ENCODE assay signal across 28 cellular contexts in the genomic region with DNA sequence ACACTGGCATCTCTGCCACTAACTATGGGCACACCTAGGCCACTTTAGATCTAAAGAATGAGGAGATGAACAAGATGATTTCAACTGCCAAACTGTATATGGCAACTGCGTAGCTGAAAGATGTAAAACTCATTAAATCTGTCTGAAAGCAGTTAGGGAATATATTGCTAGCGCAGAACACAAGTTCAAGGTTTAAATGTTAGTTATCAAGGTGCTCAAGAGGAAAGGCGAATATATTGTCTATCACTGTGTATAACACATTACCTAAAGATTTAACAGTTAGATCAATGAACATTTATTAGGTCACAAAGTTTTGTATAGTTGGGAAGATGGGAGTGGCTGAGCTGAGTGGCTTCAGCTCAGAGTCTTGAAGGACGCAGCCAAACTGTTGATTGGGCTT.
"Had no signal": no experiment of that assay in that cellular context is flagged by ENCODE, and none has a peak within 500 bp of the region (broad histone marks: within the 10 kb centered on the region; RNA-seq: fewer than 3 reads in every experiment).

No MANE protein-coding gene starts in this region.

- H3K4me1 ChIP-seq: body of pancreas had no signal

- H3K9me3 ChIP-seq: body of pancreas, esophagus muscularis mucosa, gastroesophageal sphincter had no signal

- ATAC-seq: activated naive CD4-positive, alpha-beta T cell treated with anti-CD3 and anti-CD28 coated beads, Interleukin-2, amount 50 U/mL, for 72 hours; activated T-cell treated with anti-CD3 and anti-CD28 coated beads, Interleukin-2, amount 50 U/mL, for 72 hours; body of pancreas; effector memory CD8-positive, alpha-beta T cell; gastroesophageal sphincter; WTC11 had no signal

- H3K27me3 ChIP-seq: body of pancreas, esophagus muscularis mucosa, gastroesophageal sphincter had no signal

- H3K4me3 ChIP-seq: body of pancreas, esophagus muscularis mucosa, gastroesophageal sphincter had no signal

- H3K36me3 ChIP-seq: esophagus muscularis mucosa, gastroesophageal sphincter had no signal

- H3K27ac ChIP-seq: body of pancreas, esophagus muscularis mucosa, gastroesophageal sphincter, VCaP had no signal

- DNase-seq: activated CD4-positive, alpha-beta memory T cell treated with anti-CD3 and anti-CD28 coated beads, Interleukin-2, amount 10 ng/mL, durations not matched to agents 7 days and 5 days; activated CD4-positive, alpha-beta T cell treated with anti-CD3 and anti-CD28 coated beads for 1 hour; activated CD4-positive, alpha-beta T cell treated with anti-CD3 and anti-CD28 coated beads for 4 hours; activated CD4-positive, alpha-beta T cell treated with anti-CD3 and anti-CD28 coated beads, Interleukin-2, amount 10 ng/mL, durations not matched to agents 7 days and 5 days; activated CD4-positive, alpha-beta T cell treated with anti-CD3 and anti-CD28 coated beads, Interleukin-2, amount 50 U/mL, for 4 hours; activated CD8-positive, alpha-beta memory T cell treated with anti-CD3 and anti-CD28 coated beads, Interleukin-2, amount 50 U/mL, for 48 hours; activated gamma-delta T cell; activated naive CD4-positive, alpha-beta T cell; activated naive CD4-positive, alpha-beta T cell treated with anti-CD3 and anti-CD28 coated beads, Interleukin-2, amount 10 ng/mL, durations not matched to agents 7 days and 5 days; activated naive CD8-positive, alpha-beta T cell treated with anti-CD3 and anti-CD28 coated beads, Interleukin-2, amount 10 ng/mL, durations not matched to agents 7 days and 5 days; activated T-cell treated with anti-CD3 and anti-CD28 coated beads for 4 hours; activated T-cell treated with anti-CD3 and anti-CD28 coated beads, Interleukin-2, amount 50 U/mL, for 24 hours; activated T-cell treated with anti-CD3 and anti-CD28 coated beads, Interleukin-2, amount 50 U/mL, for 72 hours; amniotic stem cell; anterior cingulate cortex; body of pancreas; cortex of kidney; dermis blood vessel endothelial cell; effector CD4-positive, alpha-beta T cell; effector memory CD8-positive, alpha-beta T cell; erythroblast; foreskin melanocyte; T-helper 2 cell had no signal
